Comparison of ENCODE assay signal across 25 cellular contexts in the genomic region with DNA sequence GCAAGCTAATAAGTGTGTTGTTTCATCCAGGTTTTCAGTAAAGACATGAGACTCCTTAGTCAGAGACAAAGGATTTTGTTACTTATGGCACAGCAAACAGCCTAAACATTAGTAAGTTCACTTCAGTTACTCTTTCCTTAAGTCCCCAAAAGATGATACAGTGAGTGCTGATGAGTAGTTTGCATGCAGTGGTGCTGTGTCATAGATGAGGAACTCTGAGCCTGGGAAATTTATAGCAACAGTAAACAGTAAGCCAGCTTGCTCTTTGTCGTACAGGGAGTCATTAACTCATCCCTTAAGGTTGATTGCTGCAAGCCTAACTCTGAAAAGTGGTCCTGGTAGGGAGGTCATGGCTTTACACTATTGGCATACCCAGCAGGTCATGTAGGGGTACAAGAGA.
"Had no signal": no experiment of that assay in that cellular context is flagged by ENCODE, and none has a peak within 500 bp of the region (broad histone marks: within the 10 kb centered on the region; RNA-seq: fewer than 3 reads in every experiment).

No MANE protein-coding gene starts in this region.

- H3K9me3 ChIP-seq: right atrium auricular region, uterus had no signal

- ATAC-seq: activated CD8-positive, alpha-beta memory T cell treated with anti-CD3 and anti-CD28 coated beads, Interleukin-2, amount 10 ng/mL, durations not matched to agents 7 days and 5 days; activated CD8-positive, alpha-beta T cell treated with anti-CD3 and anti-CD28 coated beads, Interleukin-2, amount 10 ng/mL, durations not matched to agents 7 days and 5 days; left ventricle myocardium superior; naive thymus-derived CD4-positive, alpha-beta T cell; stimulated activated memory B cell treated with anti-CD40 and anti-IgM and Interleukin-4, amounts not matched to agents 10 μg/mL and 1 μg/mL and 100 μg/mL, for 72 hours; stimulated activated naive CD8-positive, alpha-beta T cell treated with anti-CD3 and anti-CD28 coated beads, Interleukin-15, amount 100 ng/mL, for 72 hours; WTC11 had no signal

- H3K4me2 ChIP-seq: smooth muscle cell had no signal

- H3K27ac ChIP-seq: esophagus muscularis mucosa, parathyroid adenoma, right atrium auricular region, uterus had no signal

- H3K27me3 ChIP-seq: esophagus muscularis mucosa, right atrium auricular region, uterus had no signal

- H3K36me3 ChIP-seq: esophagus muscularis mucosa, right atrium auricular region, uterus had no signal

- H3K79me2 ChIP-seq: parathyroid adenoma had no signal

- H3K9ac ChIP-seq: parathyroid adenoma had no signal

- DNase-seq: activated CD4-positive, alpha-beta T cell treated with anti-CD3 and anti-CD28 coated beads for 1 hour; activated CD8-positive, alpha-beta memory T cell treated with anti-CD3 and anti-CD28 coated beads, Interleukin-2, amount 10 ng/mL, durations not matched to agents 7 days and 5 days; activated CD8-positive, alpha-beta T cell treated with anti-CD3 and anti-CD28 coated beads, Interleukin-2, amount 10 ng/mL, durations not matched to agents 7 days and 5 days; activated naive CD4-positive, alpha-beta T cell; activated T-cell treated with anti-CD3 and anti-CD28 coated beads, Interleukin-2, amount 50 U/mL, for 48 hours; aorta; caudate nucleus; cortex of kidney; foreskin melanocyte; left ventricle myocardium superior; naive thymus-derived CD4-positive, alpha-beta T cell; nucleus accumbens; stimulated activated CD4-positive, alpha-beta T cell treated with anti-CD3 and anti-CD28 coated beads, Interleukin-1b, Interleukin-23, amount 100 ng/mL, for 48 hours; stimulated activated CD4-positive, alpha-beta T cell treated with anti-CD3 and anti-CD28 coated beads, Interleukin-4, amount 100 ng/mL, for 4 hours; stimulated activated CD8-positive, alpha-beta memory T cell treated with anti-CD3 and anti-CD28 coated beads, Interleukin-4, amount 100 ng/mL, for 48 hours; stimulated activated naive CD8-positive, alpha-beta T cell treated with anti-CD3 and anti-CD28 coated beads, Interleukin-15, amount 100 ng/mL, for 72 hours; substantia nigra; T-helper 2 cell; uterus had no signal

- H2AFZ ChIP-seq: parathyroid adenoma had no signal

- H3K4me1 ChIP-seq: esophagus muscularis mucosa, parathyroid adenoma, right atrium auricular region, uterus had no signal

- H3K4me3 ChIP-seq: esophagus muscularis mucosa, right atrium auricular region, smooth muscle cell, uterus had no signal
